ENCODE assay signal across 18 cellular contexts in genomic region chr10:29600821-29601220, GRCh38.
"Had no signal": no experiment of that assay in that cellular context is flagged by ENCODE, and none has a peak within 500 bp of the region (broad histone marks: within the 10 kb centered on the region; RNA-seq: fewer than 3 reads in every experiment).

No MANE protein-coding gene starts in this region.

- H3K36me3 Mint-ChIP-seq: activated naive CD4-positive, alpha-beta T cell treated with anti-CD3 and anti-CD28 coated beads, Interleukin-2, amount 10 ng/mL, durations not matched to agents 7 days and 5 days; WTC11 had no signal

- H2AFZ ChIP-seq: parathyroid adenoma had no signal

- DNase-seq: activated CD4-positive, alpha-beta memory T cell treated with anti-CD3 and anti-CD28 coated beads, Interleukin-2, amount 10 ng/mL, durations not matched to agents 7 days and 5 days; activated CD4-positive, alpha-beta T cell treated with anti-CD3 and anti-CD28 coated beads for 4 hours; activated naive CD4-positive, alpha-beta T cell treated with anti-CD3 and anti-CD28 coated beads, Interleukin-2, amount 10 ng/mL, durations not matched to agents 7 days and 5 days; activated T-cell treated with anti-CD3 and anti-CD28 coated beads, Interleukin-2, amount 50 U/mL, for 24 hours; caudate nucleus; left lung; mucosa of descending colon; naive thymus-derived CD4-positive, alpha-beta T cell; retina had no signal

- H3K4me1 Mint-ChIP-seq: activated CD4-positive, alpha-beta memory T cell treated with anti-CD3 and anti-CD28 coated beads, Interleukin-2, amount 10 ng/mL, durations not matched to agents 7 days and 5 days; activated naive CD4-positive, alpha-beta T cell treated with anti-CD3 and anti-CD28 coated beads, Interleukin-2, amount 10 ng/mL, durations not matched to agents 7 days and 5 days had no signal

- H3K27ac Mint-ChIP-seq: activated CD4-positive, alpha-beta memory T cell treated with anti-CD3 and anti-CD28 coated beads, Interleukin-2, amount 10 ng/mL, durations not matched to agents 7 days and 5 days; activated naive CD4-positive, alpha-beta T cell treated with anti-CD3 and anti-CD28 coated beads, Interleukin-2, amount 10 ng/mL, durations not matched to agents 7 days and 5 days; activated T-cell treated with anti-CD3 and anti-CD28 coated beads, Interleukin-2, amount 50 U/mL, for 24 hours; WTC11 had no signal

- H3K9ac ChIP-seq: parathyroid adenoma had no signal

- H3K4me3 Mint-ChIP-seq: activated CD4-positive, alpha-beta memory T cell treated with anti-CD3 and anti-CD28 coated beads, Interleukin-2, amount 10 ng/mL, durations not matched to agents 7 days and 5 days; activated naive CD4-positive, alpha-beta T cell treated with anti-CD3 and anti-CD28 coated beads, Interleukin-2, amount 10 ng/mL, durations not matched to agents 7 days and 5 days; activated T-cell treated with anti-CD3 and anti-CD28 coated beads, Interleukin-2, amount 50 U/mL, for 24 hours; naive thymus-derived CD4-positive, alpha-beta T cell; WTC11 had no signal

- H3K27me3 Mint-ChIP-seq: activated CD4-positive, alpha-beta memory T cell treated with anti-CD3 and anti-CD28 coated beads, Interleukin-2, amount 10 ng/mL, durations not matched to agents 7 days and 5 days; activated naive CD4-positive, alpha-beta T cell treated with anti-CD3 and anti-CD28 coated beads, Interleukin-2, amount 10 ng/mL, durations not matched to agents 7 days and 5 days; activated T-cell treated with anti-CD3 and anti-CD28 coated beads, Interleukin-2, amount 50 U/mL, for 24 hours; naive thymus-derived CD4-positive, alpha-beta T cell had no signal

- H3K9me3 ChIP-seq: ascending aorta, gastroesophageal sphincter, left lung, mucosa of descending colon had no signal

- FAIRE-seq: colon, endometrium, islet of Langerhans, TTC549 had no signal

- ATAC-seq: gastroesophageal sphincter; left lung; mucosa of descending colon; naive thymus-derived CD4-positive, alpha-beta T cell; WTC11 had no signal

- H3K27ac ChIP-seq: left lung, parathyroid adenoma had no signal

- H3K4me3 ChIP-seq: ascending aorta, gastroesophageal sphincter, left lung, mucosa of descending colon, skin epidermis had no signal

- H3K9me3 Mint-ChIP-seq: activated CD4-positive, alpha-beta memory T cell treated with anti-CD3 and anti-CD28 coated beads, Interleukin-2, amount 10 ng/mL, durations not matched to agents 7 days and 5 days; activated naive CD4-positive, alpha-beta T cell treated with anti-CD3 and anti-CD28 coated beads, Interleukin-2, amount 10 ng/mL, durations not matched to agents 7 days and 5 days; activated T-cell treated with anti-CD3 and anti-CD28 coated beads, Interleukin-2, amount 50 U/mL, for 24 hours; naive thymus-derived CD4-positive, alpha-beta T cell; WTC11 had no signal

- H3K27me3 ChIP-seq: ascending aorta, gastroesophageal sphincter, left lung had no signal
